14 cellular contexts compared by ENCODE assay signal in the genomic region with DNA sequence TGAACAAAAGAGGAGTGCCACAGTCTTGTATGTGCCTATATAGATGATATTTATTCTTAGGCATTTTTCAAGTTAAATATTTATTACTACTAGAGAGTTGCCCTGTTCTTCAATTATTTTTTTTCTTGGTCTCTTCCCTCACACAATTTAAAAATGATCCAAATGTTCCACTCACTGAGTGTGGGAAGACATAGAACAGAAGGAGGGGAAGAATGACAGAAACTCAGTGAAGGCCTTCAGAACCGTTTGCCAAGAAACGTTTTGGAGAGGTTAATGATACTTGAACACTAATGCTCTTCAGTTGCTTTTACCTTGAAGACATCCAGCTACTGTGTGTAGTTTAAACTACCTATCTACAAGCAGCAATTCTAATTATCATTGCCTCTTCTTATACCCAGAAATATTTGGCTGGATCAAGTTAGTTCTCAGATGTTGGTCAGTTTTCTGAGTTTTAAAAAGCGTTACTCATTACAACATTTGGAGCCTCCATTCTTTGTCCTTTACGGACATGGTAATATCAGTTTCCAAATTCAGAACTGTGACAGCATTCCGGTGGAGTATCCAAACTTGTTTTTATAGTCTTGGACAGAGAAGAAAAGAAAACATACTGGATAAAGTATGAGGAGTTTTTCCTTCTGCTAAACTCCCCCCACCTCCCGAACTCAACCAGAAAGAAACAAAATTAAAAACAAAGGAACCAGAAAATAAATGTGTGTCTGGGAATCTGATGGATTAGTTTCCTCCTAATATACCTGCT.
DNase-seq lines count a peak whose midpoint lies in the region; ATAC-seq, FAIRE-seq and TF ChIP-seq lines count a peak whose summit lies in the region.
"Had no signal": no experiment of that assay in that cellular context is flagged by ENCODE, and none has a peak within 500 bp of the region (broad histone marks: within the 10 kb centered on the region; RNA-seq: fewer than 3 reads in every experiment).

No MANE protein-coding gene starts in this region.

- no peak overlapping the region for H3K4me3 ChIP-seq in astrocyte (ENCODE audit: insufficient read depth, low read depth, low read length)
- H3K4me3 ChIP-seq in osteoblast (ENCODE audit: insufficient read depth, low read length), result no peak overlapping the region
- H3K4me3 ChIP-seq in upper lobe of left lung, result no peak overlapping the region
- H3K4me3 ChIP-seq: cardiac muscle cell had no signal

- no peaks in the 10 kb centered on the region for H3K36me3 ChIP-seq in astrocyte (ENCODE audit: insufficient read depth, low read length)
- H3K36me3 ChIP-seq in osteoblast (ENCODE audit: insufficient read depth, low read length), result no peaks in the 10 kb centered on the region
- H3K36me3 ChIP-seq in upper lobe of left lung, result no peaks in the 10 kb centered on the region
- H3K36me3 ChIP-seq: cardiac muscle cell had no signal

- no peaks in the 10 kb centered on the region for H3K79me2 ChIP-seq in astrocyte (ENCODE audit: insufficient read depth, low read length)
- no peaks in the 10 kb centered on the region for H3K79me2 ChIP-seq in osteoblast (ENCODE audit: insufficient read depth, low read length)

- DNase-seq in astrocyte (ENCODE audit: low read depth), result no peak
- DNase-seq in left cardiac atrium, result no peak
- peak; percentile 54 for DNase-seq in osteoblast (ENCODE audit: insufficient read length, low spot score, missing footprints)
- no peak for DNase-seq in upper lobe of left lung
- no peak for DNase-seq in KG1 (lab: John Stamatoyannopoulos, UW)
- no peak for DNase-seq in NCI-H2227 treated with DMSO at 0.1 percent for 48 hours (lab: John Stamatoyannopoulos, UW)
- DNase-seq: activated CD8-positive, alpha-beta memory T cell treated with anti-CD3 and anti-CD28 coated beads, Interleukin-2, amount 50 U/mL, for 4 hours; activated naive CD4-positive, alpha-beta T cell treated with anti-CD3 and anti-CD28 coated beads, Interleukin-2, amount 50 U/mL, for 16 hours; kidney; NCI-H187 treated with DMSO at 0.1 percent for 48 hours; NCI-H69 had no signal

- peaks cover 32% of the 10 kb centered on the region for H3K4me1 Mint-ChIP-seq in astrocyte (ENCODE audit: low read depth, unreplicated experiment)

- H3K36me3 Mint-ChIP-seq in astrocyte (ENCODE audit: low read depth, unreplicated experiment), result no peaks in the 10 kb centered on the region

- H3K27ac Mint-ChIP-seq in astrocyte (ENCODE audit: unreplicated experiment), result peak overlapping the region; percentile 51

- H3K9ac ChIP-seq in astrocyte (ENCODE audit: low read length), result no peak overlapping the region

- TF ChIP-seq POLR2A in upper lobe of left lung (IDR thresholded peaks at IDR 0.05), result no peak

- H3K27ac ChIP-seq in astrocyte (ENCODE audit: low read depth, low read length) (peak overlapping the region; percentile 33), osteoblast (ENCODE audit: low read depth, low read length) (peak overlapping the region; percentile 74), upper lobe of left lung (peak overlapping the region in 3 of 4 donors; percentile 46 to 75 (median 66))
- H3K27ac ChIP-seq: cardiac muscle cell had no signal

- no peaks in the 10 kb centered on the region for H3K9me3 ChIP-seq in astrocyte (ENCODE audit: insufficient read depth, low read depth, low read length)
- no peaks in the 10 kb centered on the region for H3K9me3 ChIP-seq in osteoblast (ENCODE audit: low read depth, low read length)
- no peaks in the 10 kb centered on the region for H3K9me3 ChIP-seq in upper lobe of left lung

- WGBS in upper lobe of left lung, 2 donors, result 66 to 71% methylated on average over 6 of the region's 6 CpGs

- no peak for FAIRE-seq in astrocyte (lab: Jason Lieb, UNC)
- FAIRE-seq: kidney had no signal

- TF ChIP-seq CTCF in astrocyte (IDR thresholded peaks at IDR 0.05; ENCODE audit: insufficient read depth, low read depth, low read length) (no peak), osteoblast (IDR thresholded peaks at IDR 0.05; ENCODE audit: extremely low read depth, low read depth, low read length) (no peak), upper lobe of left lung (IDR thresholded peaks at IDR 0.05) (no peak)

- H3K27me3 ChIP-seq in astrocyte (ENCODE audit: insufficient read depth, low read length) (no peaks in the 10 kb centered on the region), osteoblast (ENCODE audit: insufficient read depth, low read length) (no peaks in the 10 kb centered on the region), upper lobe of left lung (no peaks in the 10 kb centered on the region)
- H3K27me3 ChIP-seq: cardiac muscle cell had no signal

- TF ChIP-seq EP300 in upper lobe of left lung (IDR thresholded peaks at IDR 0.05), result peak in 2 of 4 donors; percentile 14 to 69

- H2AFZ ChIP-seq in astrocyte (ENCODE audit: low read depth, low read length), result no peak overlapping the region
- peak overlapping the region; percentile 51 for H2AFZ ChIP-seq in osteoblast (ENCODE audit: low read length)

- no peak overlapping the region for H3K4me3 Mint-ChIP-seq in astrocyte (ENCODE audit: unreplicated experiment)
- H3K4me3 Mint-ChIP-seq: neural crest cell had no signal

- H3K9me3 Mint-ChIP-seq in astrocyte (ENCODE audit: unreplicated experiment), result no peaks in the 10 kb centered on the region

- peak; percentile 52 to 58 for ATAC-seq in left cardiac atrium
- peak in 1 of 2 donors; percentile 35 for ATAC-seq in upper lobe of left lung (ENCODE audit: low FRiP score in 2 of 2)
- no peak for ATAC-seq in GM18858 (IDR thresholded peaks at IDR 0.05; ENCODE audit: unreplicated experiment)

- peaks cover 18% of the 10 kb centered on the region for H3K4me1 ChIP-seq in astrocyte (ENCODE audit: insufficient read depth, low read length)
- peaks cover 49% of the 10 kb centered on the region for H3K4me1 ChIP-seq in osteoblast (ENCODE audit: insufficient read depth, low read length)
- peaks cover 0 to 5% (median 0%) of the 10 kb centered on the region in 4 donors for H3K4me1 ChIP-seq in upper lobe of left lung

- no peaks in the 10 kb centered on the region for H4K20me1 ChIP-seq in astrocyte (ENCODE audit: insufficient read depth, low read length)
- H4K20me1 ChIP-seq in osteoblast (ENCODE audit: insufficient read depth, low read length), result no peaks in the 10 kb centered on the region

- H3K4me2 ChIP-seq in astrocyte (ENCODE audit: low read length), result peak overlapping the region; percentile 18
- H3K4me2 ChIP-seq in osteoblast (ENCODE audit: insufficient read depth, low read length), result peak overlapping the region; percentile 25

- no peaks in the 10 kb centered on the region for H3K27me3 Mint-ChIP-seq in astrocyte (ENCODE audit: low read depth, unreplicated experiment)

- intact Hi-C loops in left cardiac atrium (cut with DNase I), result loop anchor here in 1 of 2 donors (5.0 kb wide), 1 partner anchor 41 kb away; no protein-coding TSS in a partner anchor
